Comparison of ENCODE assay signal across 8 cellular contexts in genomic region chr7:80918406-80918805, GRCh38. TPM values are rescaled to one million over a fixed set of nuclear protein-coding genes. Genes with fewer than 3 reads are reported as not detected.
DNase-seq lines count a peak whose midpoint lies in the region; ATAC-seq and TF ChIP-seq lines count a peak whose summit lies in the region.

No MANE protein-coding gene starts in this region.

- H3K9ac ChIP-seq in iPS-18a (ENCODE audit: low read length): peak overlapping the region; percentile 14

- ATAC-seq in GM18868 (IDR thresholded peaks at IDR 0.05; ENCODE audit: unreplicated experiment): peak; percentile 81
- peak; percentile 56 for ATAC-seq in HG03103 (IDR thresholded peaks at IDR 0.05; ENCODE audit: low read depth, unreplicated experiment)

- WGBS in spleen, 5 donors: 5 to 7% (median 6%) methylated on average over 9 of the region's 9 CpGs

- no peak for TF ChIP-seq CTCF in spleen (IDR thresholded peaks at IDR 0.05 in 8 of 11, conservative IDR thresholded peaks at IDR 0.05 in 3 of 11)

- H3K36me3 ChIP-seq in iPS-18a (ENCODE audit: control insufficient read depth, low read depth, low read length) (no peaks in the 10 kb centered on the region), spleen (no peaks in the 10 kb centered on the region)

- H3K9me3 ChIP-seq in iPS-18a (ENCODE audit: control insufficient read depth, low read depth, low read length) (no peaks in the 10 kb centered on the region), spleen (no peaks in the 10 kb centered on the region)

- H3K4me3 ChIP-seq in iPS-18a (ENCODE audit: low read length): peak overlapping the region; percentile 62
- peak overlapping the region; percentile 20 to 65 (median 42) for H3K4me3 ChIP-seq in spleen

- H3K27me3 ChIP-seq in iPS-18a (ENCODE audit: control insufficient read depth, insufficient read depth, low read length) (peaks cover 25% of the 10 kb centered on the region), spleen (replicated peaks in 1 of 7) (peaks cover 0 to 45% (median 10%) of the 10 kb centered on the region in 7 donors)

- H3K4me1 Mint-ChIP-seq in activated naive CD8-positive, alpha-beta T cell (ENCODE audit: low read depth): peaks cover 4% of the 10 kb centered on the region

- H3K27ac ChIP-seq in iPS-18a (ENCODE audit: low read length) (no peak overlapping the region), spleen (peak overlapping the region in 6 of 8 donors; percentile 45 to 74 (median 51))

- H3K27ac Mint-ChIP-seq in activated naive CD8-positive, alpha-beta T cell: no peak overlapping the region

- H3K4me3 Mint-ChIP-seq in activated naive CD8-positive, alpha-beta T cell: peak overlapping the region; percentile 53

- H3K4me1 ChIP-seq in iPS-18a (ENCODE audit: control insufficient read depth, low read depth, low read length): peaks cover 9% of the 10 kb centered on the region
- peaks cover 0 to 18% (median 13%) of the 10 kb centered on the region in 6 donors for H3K4me1 ChIP-seq in spleen

- H3K27me3 Mint-ChIP-seq in activated naive CD8-positive, alpha-beta T cell: peaks cover 38% of the 10 kb centered on the region

- TF ChIP-seq POLR2A in spleen (IDR thresholded peaks at IDR 0.05): no peak

- DNase-seq in spleen (no peak), hepatic stellate cell (ENCODE audit: low spot score) (no peak), NCI-H187 (lab: John Stamatoyannopoulos, UW) (no peak), HUDEP-2 (lab: John Stamatoyannopoulos, UW; ENCODE audit: unreplicated experiment in 76 of 76) (no peak)

- peaks cover 4% of the 10 kb centered on the region for H3K9me3 Mint-ChIP-seq in activated naive CD8-positive, alpha-beta T cell (ENCODE audit: low read depth)

- no peaks in the 10 kb centered on the region for H3K36me3 Mint-ChIP-seq in activated naive CD8-positive, alpha-beta T cell

- intact Hi-C loops in spleen (cut with DNase I; ENCODE audit: low total_unique reads): no loop called here

RNA-seq across cellular contexts. Expression of gene SEMA3C, which starts 0.4 kb away (rescaled TPM):
- 10 to 100 TPM in 6 of 7 donors, 1 to 10 TPM in 1; 5.9 to 53.7 (median 17.4) TPM for total RNA-seq in spleen
- 1 to 10 TPM; 1.1 to 2.5 (median 1.8) TPM for polyA plus RNA-seq in spleen
